ENCODE assay signal across 16 cellular contexts in genomic region chr10:86314616-86315520, GRCh38. TPM values are rescaled to one million over a fixed set of nuclear protein-coding genes. Genes with fewer than 3 reads are reported as not detected.
"Had no signal": no experiment of that assay in that cellular context is flagged by ENCODE, and none has a peak within 500 bp of the region (broad histone marks: within the 10 kb centered on the region; RNA-seq: fewer than 3 reads in every experiment).

No MANE protein-coding gene starts in this region.

- ATAC-seq: left ventricle myocardium superior, right cardiac atrium had no signal

- H3K36me3 ChIP-seq: esophagus muscularis mucosa, prostate gland had no signal

- H3K4me1 Mint-ChIP-seq: activated naive CD4-positive, alpha-beta T cell treated with anti-CD3 and anti-CD28 coated beads, Interleukin-2, amount 10 ng/mL, durations not matched to agents 7 days and 5 days; memory B cell had no signal

- H3K4me1 ChIP-seq: esophagus muscularis mucosa, prostate gland, testis had no signal

- H3K9me3 ChIP-seq: esophagus muscularis mucosa, prostate gland, testis had no signal

- H3K27me3 ChIP-seq: testis had no signal

- DNase-seq: activated CD4-positive, CD25-positive, alpha-beta regulatory T cell treated with anti-CD3 and anti-CD28 coated beads, Interleukin-2, amount 50 U/mL, for 72 hours; activated naive CD4-positive, alpha-beta T cell treated with anti-CD3 and anti-CD28 coated beads, Interleukin-2, amount 10 ng/mL, durations not matched to agents 7 days and 5 days; activated T-cell treated with anti-CD3 and anti-CD28 coated beads for 4 hours; hippocampal formation; left ventricle myocardium superior; occipital lobe; right cardiac atrium; testis had no signal

- H3K4me3 Mint-ChIP-seq: activated naive CD4-positive, alpha-beta T cell treated with anti-CD3 and anti-CD28 coated beads, Interleukin-2, amount 10 ng/mL, durations not matched to agents 7 days and 5 days; memory B cell; natural killer cell treated with Interleukin-12 subunit alpha and Interleukin-12 subunit beta and Interleukin-15 and Interleukin-18, amount 100 ng/mL, for 72 hours; stimulated activated naive CD8-positive, alpha-beta T cell treated with anti-CD3 and anti-CD28 coated beads, Interleukin-15, Interleukin-2, amounts not matched to agents 100 ng/mL and 50 ng/mL, for 24 hours had no signal

- H3K9me3 Mint-ChIP-seq: activated naive CD4-positive, alpha-beta T cell treated with anti-CD3 and anti-CD28 coated beads, Interleukin-2, amount 10 ng/mL, durations not matched to agents 7 days and 5 days; memory B cell; natural killer cell treated with Interleukin-12 subunit alpha and Interleukin-12 subunit beta and Interleukin-15 and Interleukin-18, amount 100 ng/mL, for 72 hours; stimulated activated naive CD8-positive, alpha-beta T cell treated with anti-CD3 and anti-CD28 coated beads, Interleukin-15, Interleukin-2, amounts not matched to agents 100 ng/mL and 50 ng/mL, for 24 hours had no signal

- H3K27ac ChIP-seq: esophagus muscularis mucosa, prostate gland, testis had no signal

- H3K4me3 ChIP-seq: esophagus muscularis mucosa, prostate gland, smooth muscle cell, testis had no signal

- H3K27ac Mint-ChIP-seq: activated naive CD4-positive, alpha-beta T cell treated with anti-CD3 and anti-CD28 coated beads, Interleukin-2, amount 10 ng/mL, durations not matched to agents 7 days and 5 days; memory B cell; natural killer cell treated with Interleukin-12 subunit alpha and Interleukin-12 subunit beta and Interleukin-15 and Interleukin-18, amount 100 ng/mL, for 72 hours; stimulated activated naive CD8-positive, alpha-beta T cell treated with anti-CD3 and anti-CD28 coated beads, Interleukin-15, Interleukin-2, amounts not matched to agents 100 ng/mL and 50 ng/mL, for 24 hours had no signal

- H3K36me3 Mint-ChIP-seq: activated naive CD4-positive, alpha-beta T cell treated with anti-CD3 and anti-CD28 coated beads, Interleukin-2, amount 10 ng/mL, durations not matched to agents 7 days and 5 days; memory B cell; natural killer cell treated with Interleukin-12 subunit alpha and Interleukin-12 subunit beta and Interleukin-15 and Interleukin-18, amount 100 ng/mL, for 72 hours had no signal

RNA-seq across cellular contexts. Expression of gene GRID1, which starts 51.7 kb away (rescaled TPM):
- total RNA-seq: activated CD8-positive, alpha-beta memory T cell treated with anti-CD3 and anti-CD28 coated beads for 36 hours; natural killer cell treated with Interleukin-12 subunit alpha and Interleukin-12 subunit beta and Interleukin-15 and Interleukin-18, amount 100 ng/mL, for 72 hours; T-helper 1 cell treated with Interleukin-12 subunit alpha and Interleukin-12 subunit beta and Interleukin-4 antibody, amounts not matched to agents 30 ng/mL and 1 ng/mL, for 36 hours had no signal
